ENCODE assay signal across 8 cellular contexts in genomic region chr4:1167244-1167949, GRCh38. TPM values are rescaled to one million over a fixed set of nuclear protein-coding genes. Genes with fewer than 3 reads are reported as not detected.
A peak's percentile ranks its signal among the peaks of the same experiment; 100 is the strongest.
DNase-seq lines count a peak whose midpoint lies in the region; ATAC-seq and TF ChIP-seq lines count a peak whose summit lies in the region.

No MANE protein-coding gene starts in this region.

- H3K23ac ChIP-seq in mesendoderm (ENCODE audit: low read length): no peak overlapping the region

- H3K4me1 Mint-ChIP-seq in activated CD4-positive, alpha-beta memory T cell treated with anti-CD3 and anti-CD28 coated beads, Interleukin-2, amount 10 ng/mL, durations not matched to agents 7 days and 5 days: peaks cover 33% of the 10 kb centered on the region

- CTCF ChIA-PET in activated CD4-positive, alpha-beta memory T cell treated with anti-CD3 and anti-CD28 coated beads, Interleukin-2, amount 10 ng/mL, durations not matched to agents 7 days and 5 days (lab: Charles Lee): interaction anchor here (0.9 to 3.9 kb wide), 21 partner anchors 8 to 180 kb away, joined by 3 to 31 read pairs (median 6); partner anchors contain the start of genes MAEA and UVSSA

- no CpG with 5 or more reads among the region's 51 CpGs for WGBS in mesendoderm (ENCODE audit: extremely low coverage, insufficient coverage, low lambda C conversion rate)

- peak overlapping the region; percentile 78 for H3K27ac ChIP-seq in effector memory CD4-positive, alpha-beta T cell (ENCODE audit: insufficient read depth, low read length, poor library complexity, severe bottlenecking)
- no peak overlapping the region for H3K27ac ChIP-seq in mesendoderm (ENCODE audit: low read depth, low read length)

- no peaks in the 10 kb centered on the region for H3K79me2 ChIP-seq in mesendoderm (ENCODE audit: control insufficient read depth, insufficient read depth, low read length)

- H3K27me3 Mint-ChIP-seq in activated CD4-positive, alpha-beta memory T cell treated with anti-CD3 and anti-CD28 coated beads, Interleukin-2, amount 10 ng/mL, durations not matched to agents 7 days and 5 days: peaks cover 24% of the 10 kb centered on the region

- no peak overlapping the region for H2BK120ac ChIP-seq in mesendoderm (ENCODE audit: low read depth, low read length)

- peaks cover 39% of the 10 kb centered on the region for H3K27me3 ChIP-seq in BE2C
- peaks cover 22% of the 10 kb centered on the region for H3K27me3 ChIP-seq in effector memory CD4-positive, alpha-beta T cell (replicated peaks; ENCODE audit: control insufficient read depth, insufficient read depth, low read length, poor library complexity, severe bottlenecking)
- H3K27me3 ChIP-seq in mesendoderm (ENCODE audit: insufficient read depth, low read length, poor library complexity): peaks cover 23% of the 10 kb centered on the region

- TF ChIP-seq CTCF in BE2C (IDR thresholded peaks at IDR 0.05; ENCODE audit: low read depth, low read length): peak; percentile 82

- no peak overlapping the region for H4K8ac ChIP-seq in mesendoderm (ENCODE audit: low read depth, low read length)

- H3K4ac ChIP-seq in mesendoderm (ENCODE audit: low read depth, low read length): no peak overlapping the region

- no peak overlapping the region for H2AK5ac ChIP-seq in mesendoderm (ENCODE audit: low read length)

- H2BK15ac ChIP-seq in mesendoderm (replicated peaks; ENCODE audit: low read depth): no peak overlapping the region

- peak overlapping the region; percentile 78 for H3K4me3 Mint-ChIP-seq in activated CD4-positive, alpha-beta memory T cell treated with anti-CD3 and anti-CD28 coated beads, Interleukin-2, amount 10 ng/mL, durations not matched to agents 7 days and 5 days

- peak overlapping the region; percentile 68 for H3K9ac ChIP-seq in mesendoderm (ENCODE audit: low read length)

- H3K4me1 ChIP-seq in BE2C (no peaks in the 10 kb centered on the region), mesendoderm (ENCODE audit: control insufficient read depth, low read depth, low read length) (no peaks in the 10 kb centered on the region)
- H3K4me1 ChIP-seq in effector memory CD4-positive, alpha-beta T cell (ENCODE audit: control insufficient read depth, insufficient read depth, low read length, poor library complexity, severe bottlenecking): peaks cover 27% of the 10 kb centered on the region

- no peaks in the 10 kb centered on the region for H3K9me3 Mint-ChIP-seq in activated CD4-positive, alpha-beta memory T cell treated with anti-CD3 and anti-CD28 coated beads, Interleukin-2, amount 10 ng/mL, durations not matched to agents 7 days and 5 days

- DNase-seq in BE2C (peak; percentile 90), GM19240 (ENCODE audit: insufficient read length, low spot score) (peak; percentile 72), NCI-H82 (lab: John Stamatoyannopoulos, UW) (peak; percentile 68), mesendoderm (peak; percentile 91)
- DNase-seq in activated CD4-positive, alpha-beta memory T cell treated with anti-CD3 and anti-CD28 coated beads, Interleukin-2, amount 10 ng/mL, durations not matched to agents 7 days and 5 days: peak; percentile 91
- peak; percentile 75 to 82 (median 78) for DNase-seq in effector memory CD4-positive, alpha-beta T cell
- peak; percentile 77 for DNase-seq in stimulated activated CD8-positive, alpha-beta memory T cell treated with anti-CD3 and anti-CD28 coated beads, Interleukin-12 subunit alpha, Interleukin-12 subunit beta, amount 100 ng/mL, for 4 hours (ENCODE audit: low read depth)

- no peak overlapping the region for H3K18ac ChIP-seq in mesendoderm (ENCODE audit: low read length)

- H4K5ac ChIP-seq in mesendoderm (ENCODE audit: low read length): no peak overlapping the region

- ATAC-seq in HG03460 (IDR thresholded peaks at IDR 0.05; ENCODE audit: unreplicated experiment): peak; percentile 86

- H2BK5ac ChIP-seq in mesendoderm (ENCODE audit: low read length): no peak overlapping the region

- H3K4me3 ChIP-seq in BE2C (ENCODE audit: low read depth, low read length) (peak overlapping the region; percentile 77), mesendoderm (ENCODE audit: low read length) (peak overlapping the region; percentile 37)
- H3K4me3 ChIP-seq in effector memory CD4-positive, alpha-beta T cell (ENCODE audit: insufficient read depth, low read depth, low read length, poor library complexity, severe bottlenecking): peak overlapping the region; percentile 100

- H3K27ac Mint-ChIP-seq in activated CD4-positive, alpha-beta memory T cell treated with anti-CD3 and anti-CD28 coated beads, Interleukin-2, amount 10 ng/mL, durations not matched to agents 7 days and 5 days: peak overlapping the region; percentile 63

- POLR2A ChIA-PET in activated CD4-positive, alpha-beta memory T cell treated with anti-CD3 and anti-CD28 coated beads, Interleukin-2, amount 10 ng/mL, durations not matched to agents 7 days and 5 days (lab: Charles Lee): interaction anchor here (0.6 to 4.6 kb wide), 10 partner anchors 16 to 180 kb away, joined by 3 to 39 read pairs (median 6); partner anchors contain the start of genes CTBP1, MAEA and UVSSA

- no peaks in the 10 kb centered on the region for H3K9me3 ChIP-seq in BE2C
- H3K9me3 ChIP-seq in effector memory CD4-positive, alpha-beta T cell (ENCODE audit: control insufficient read depth, low read length): no peaks in the 10 kb centered on the region

- H3K79me1 ChIP-seq in mesendoderm (ENCODE audit: low read length): no peaks in the 10 kb centered on the region

- peak overlapping the region; percentile 86 for H3K56ac ChIP-seq in mesendoderm (ENCODE audit: low read length)

- H3K36me3 ChIP-seq in BE2C (no peaks in the 10 kb centered on the region), mesendoderm (ENCODE audit: control insufficient read depth, insufficient read depth, low read length) (no peaks in the 10 kb centered on the region)
- H3K36me3 ChIP-seq in effector memory CD4-positive, alpha-beta T cell (ENCODE audit: control insufficient read depth, insufficient read depth, low read length): no peaks in the 10 kb centered on the region

- H3K36me3 Mint-ChIP-seq in activated CD4-positive, alpha-beta memory T cell treated with anti-CD3 and anti-CD28 coated beads, Interleukin-2, amount 10 ng/mL, durations not matched to agents 7 days and 5 days (ENCODE audit: low read depth): no peaks in the 10 kb centered on the region

- H3K4me2 ChIP-seq in mesendoderm (ENCODE audit: low read length): peak overlapping the region; percentile 59

RNA-seq across cellular contexts. Expression of gene SPON2, which starts 5.0 kb away (rescaled TPM):
- polyA plus RNA-seq in BE2C (2012; ENCODE audit: insufficient read depth, insufficient read length, low read depth): not detected
- total RNA-seq in activated CD4-positive, alpha-beta memory T cell treated with anti-CD3 and anti-CD28 coated beads, Interleukin-2, amount 10 ng/mL, durations not matched to agents 7 days and 5 days: 10 to 100 TPM; 22.8 to 24.6 TPM
- 0.28 TPM for polyA plus RNA-seq in mesendoderm (2013, experiment 1 of 2)
- 0.25 TPM for polyA plus RNA-seq in mesendoderm (2013, experiment 2 of 2)

RNA-seq across cellular contexts. Expression of gene RNF212, which starts 54.0 kb away (rescaled TPM):
- not detected for polyA plus RNA-seq in BE2C (2012; ENCODE audit: insufficient read depth, insufficient read length, low read depth)
- 1 to 10 TPM in 1 of 2 experiments, under 1 TPM in 1; 0.88 to 1.0 TPM for total RNA-seq in activated CD4-positive, alpha-beta memory T cell treated with anti-CD3 and anti-CD28 coated beads, Interleukin-2, amount 10 ng/mL, durations not matched to agents 7 days and 5 days
- polyA plus RNA-seq in mesendoderm (2013, experiment 1 of 2): 1.7 TPM
- polyA plus RNA-seq in mesendoderm (2013, experiment 2 of 2): 2.1 TPM

Comparison
In these comparisons a context has a peak if more than half of its experiments do, and no peak if none do; other contexts are left out.
1. H3K4me3 ChIP-seq: peak in every context shown above with its lines; median percentile 100 in effector memory CD4-positive, alpha-beta T cell; 77 in BE2C; 37 in mesendoderm.